8 cellular contexts compared by ENCODE assay signal in genomic region chr7:151060416-151061234, GRCh38. TPM values are rescaled to one million over a fixed set of nuclear protein-coding genes. Genes with fewer than 3 reads are reported as not detected.
DNase-seq lines count a peak whose midpoint lies in the region; ATAC-seq and TF ChIP-seq lines count a peak whose summit lies in the region.

No MANE protein-coding gene starts in this region.

- H3K36me3 Mint-ChIP-seq in T-helper 17 cell (ENCODE audit: low read depth), result peaks cover 3% of the 10 kb centered on the region
- H3K36me3 Mint-ChIP-seq in nephron progenitor cell (ENCODE audit: low read depth), result peaks cover 4% of the 10 kb centered on the region

- peak overlapping the region; percentile 83 for H3K4me3 ChIP-seq in AG09309 (ENCODE audit: control insufficient read depth, low read depth, low read length)
- peak overlapping the region; percentile 88 for H3K4me3 ChIP-seq in GM12875 (ENCODE audit: low read depth, low read length)

- TF ChIP-seq POLR2A in erythroblast (IDR thresholded peaks at IDR 0.05; ENCODE audit: low read length), result peak; percentile 46

- H3K4me1 Mint-ChIP-seq in T-helper 17 cell (peaks cover 29% of the 10 kb centered on the region), nephron progenitor cell (peaks cover 55% of the 10 kb centered on the region)

- DNase-seq in AG09309 (ENCODE audit: low read depth) (no peak), T-helper 17 cell (no peak), erythroblast (lab: John Stamatoyannopoulos, UW) (peak; percentile 34 to 38), nephron progenitor cell (no peak)

- H3K9me3 ChIP-seq in T-helper 17 cell (ENCODE audit: control insufficient read depth, low read length, poor library complexity, severe bottlenecking), result no peaks in the 10 kb centered on the region

- H3K27me3 Mint-ChIP-seq in T-helper 17 cell (no peaks in the 10 kb centered on the region), nephron progenitor cell (ENCODE audit: low read depth, poor library complexity) (peaks cover 30% of the 10 kb centered on the region)

- H3K27ac Mint-ChIP-seq in T-helper 17 cell, result peak overlapping the region; percentile 53
- no peak overlapping the region for H3K27ac Mint-ChIP-seq in nephron progenitor cell

- no peak for ATAC-seq in T-helper 17 cell
- no peak for ATAC-seq in GM18909 (IDR thresholded peaks at IDR 0.05; ENCODE audit: poor library complexity, unreplicated experiment)
- no peak for ATAC-seq in GM18498 (IDR thresholded peaks at IDR 0.05; ENCODE audit: unreplicated experiment)
- no peak for ATAC-seq in HG03520 (IDR thresholded peaks at IDR 0.05; ENCODE audit: unreplicated experiment)

- TF ChIP-seq CTCF in AG09309 (IDR thresholded peaks at IDR 0.05; ENCODE audit: control insufficient read depth, insufficient read depth, low read depth, low read length, missing control alignments) (peak; percentile 30), GM12875 (IDR thresholded peaks at IDR 0.05; ENCODE audit: borderline replicate concordance, insufficient read depth, low read depth, low read length) (0 out of 2 replicates have a peak, but pooled peaks have one; percentile 10), nephron progenitor cell (IDR thresholded peaks at IDR 0.05) (no peak)

- no peaks in the 10 kb centered on the region for H3K9me3 Mint-ChIP-seq in nephron progenitor cell

- H3K4me3 Mint-ChIP-seq in T-helper 17 cell (peak overlapping the region; percentile 96), nephron progenitor cell (peak overlapping the region; percentile 92)

RNA-seq across cellular contexts. Expression of gene SLC4A2, which starts 1.2 kb away (rescaled TPM):
- 10 to 100 TPM; 48.9 to 61.3 TPM for total RNA-seq in T-helper 17 cell

RNA-seq across cellular contexts. Expression of gene CDK5, which starts 2.9 kb away (rescaled TPM):
- total RNA-seq in T-helper 17 cell, result 1 to 10 TPM; 4.7 TPM

RNA-seq across cellular contexts. Expression of gene ASIC3, which starts 12.3 kb away (rescaled TPM):
- 1 to 10 TPM; 6.7 to 9.1 TPM for total RNA-seq in T-helper 17 cell

RNA-seq across cellular contexts. Expression of gene FASTK, which starts 20.0 kb away (rescaled TPM):
- 10 to 100 TPM; 67.7 to 82.2 TPM for total RNA-seq in T-helper 17 cell

RNA-seq across cellular contexts. Expression of gene TMUB1, which starts 22.7 kb away (rescaled TPM):
- 10 to 100 TPM; 46.6 to 52.4 TPM for total RNA-seq in T-helper 17 cell

Comparison
In these comparisons a context has a peak if more than half of its experiments do, and no peak if none do; other contexts are left out.
1. DNase-seq: peak in erythroblast (2 of 2); none in AG09309 (single experiment), T-helper 17 cell (0 of 3) and nephron progenitor cell (single experiment).